Comparison of ENCODE assay signal across 8 cellular contexts in genomic region chr2:65300772-65301711, GRCh38.
DNase-seq lines count a peak whose midpoint lies in the region; ATAC-seq lines count a peak whose summit lies in the region.

No MANE protein-coding gene starts in this region.

- no peak overlapping the region for H2AFZ ChIP-seq in ACC112 (ENCODE audit: low read length, unreplicated experiment)

- peak overlapping the region; percentile 70 for H3K9ac ChIP-seq in skeletal muscle satellite cell (ENCODE audit: low read depth, low read length)

- H3K4me1 ChIP-seq in ACC112 (ENCODE audit: control insufficient read depth, insufficient read depth, low read length, unreplicated experiment): peaks cover 31% of the 10 kb centered on the region
- H3K4me1 ChIP-seq in skeletal muscle satellite cell (ENCODE audit: control insufficient read depth, insufficient read depth, low read length): peaks cover 36% of the 10 kb centered on the region

- H3K4me3 ChIP-seq in ACC112 (ENCODE audit: low read depth, low read length): peak overlapping the region; percentile 38
- peak overlapping the region; percentile 29 for H3K4me3 ChIP-seq in skeletal muscle satellite cell (ENCODE audit: low read length)

- no peaks in the 10 kb centered on the region for H3K79me2 ChIP-seq in ACC112 (ENCODE audit: control insufficient read depth, insufficient read depth, low read length, unreplicated experiment)

- ATAC-seq in GM19043 (IDR thresholded peaks at IDR 0.05; ENCODE audit: low read depth, unreplicated experiment) (peak; percentile 89), HG03378 (IDR thresholded peaks at IDR 0.05; ENCODE audit: unreplicated experiment) (peak; percentile 91), left cardiac atrium (peak; percentile 75 to 81)
- peak; percentile 77 to 94 for ATAC-seq in activated naive CD4-positive, alpha-beta T cell treated with anti-CD3 and anti-CD28 coated beads, Interleukin-2, amount 50 U/mL, for 72 hours

- peak overlapping the region; percentile 89 to 100 for H3K27ac Mint-ChIP-seq in activated naive CD4-positive, alpha-beta T cell treated with anti-CD3 and anti-CD28 coated beads, Interleukin-2, amount 50 U/mL, for 72 hours

- peak overlapping the region; percentile 79 for H3K4me2 ChIP-seq in skeletal muscle satellite cell (ENCODE audit: low read length)

- DNase-seq in SK-MEL-5 (ENCODE audit: low read depth, low spot score) (peak; percentile 88), left cardiac atrium (peak; percentile 33), SW 1271 (lab: John Stamatoyannopoulos, UW) (no peak)
- peak; percentile 75 to 80 for DNase-seq in activated naive CD4-positive, alpha-beta T cell treated with anti-CD3 and anti-CD28 coated beads, Interleukin-2, amount 50 U/mL, for 72 hours (ENCODE audit: low spot score in 2 of 2)

- H3K9me3 Mint-ChIP-seq in activated naive CD4-positive, alpha-beta T cell treated with anti-CD3 and anti-CD28 coated beads, Interleukin-2, amount 50 U/mL, for 72 hours: no peaks in the 10 kb centered on the region

- intact Hi-C loops in left cardiac atrium (cut with DNase I): loop anchor here in 1 of 2 donors (10.0 kb wide), 1 partner anchor 124 kb away; no protein-coding TSS in a partner anchor

- H3K9me3 ChIP-seq in skeletal muscle satellite cell (replicated peaks; ENCODE audit: low read length): no peaks in the 10 kb centered on the region

- H3K27me3 ChIP-seq in ACC112 (ENCODE audit: insufficient read depth, low read length) (no peaks in the 10 kb centered on the region), skeletal muscle satellite cell (ENCODE audit: control insufficient read depth, insufficient read depth, low read length) (no peaks in the 10 kb centered on the region)

- in situ Hi-C loops in SK-MEL-5 (cut with HindIII; ENCODE audit: low pct_unique_long_range_greater_than_20kb, low sequenced_read_pairs): no loop called here

- no peaks in the 10 kb centered on the region for H3K36me3 Mint-ChIP-seq in activated naive CD4-positive, alpha-beta T cell treated with anti-CD3 and anti-CD28 coated beads, Interleukin-2, amount 50 U/mL, for 72 hours

- H3K27ac ChIP-seq in ACC112 (ENCODE audit: low read depth, low read length): peak overlapping the region; percentile 91

- H3K36me3 ChIP-seq in ACC112 (ENCODE audit: insufficient read depth, low read length): no peaks in the 10 kb centered on the region
- peaks cover 3% of the 10 kb centered on the region for H3K36me3 ChIP-seq in skeletal muscle satellite cell (ENCODE audit: insufficient read depth, low read length)

Comparison
In these comparisons a context has a peak if more than half of its experiments do, and no peak if none do; other contexts are left out.
1. DNase-seq: peak in SK-MEL-5 (single experiment), activated naive CD4-positive, alpha-beta T cell treated with anti-CD3 and anti-CD28 coated beads, Interleukin-2, amount 50 U/mL, for 72 hours (2 of 2) and left cardiac atrium (single experiment); none in SW 1271 (0 of 2).
2. Peak in every context shown above with its lines, with median percentiles within 50 percentile points of each other: ATAC-seq.